Comparison of ENCODE assay signal across 17 cellular contexts in the genomic region with DNA sequence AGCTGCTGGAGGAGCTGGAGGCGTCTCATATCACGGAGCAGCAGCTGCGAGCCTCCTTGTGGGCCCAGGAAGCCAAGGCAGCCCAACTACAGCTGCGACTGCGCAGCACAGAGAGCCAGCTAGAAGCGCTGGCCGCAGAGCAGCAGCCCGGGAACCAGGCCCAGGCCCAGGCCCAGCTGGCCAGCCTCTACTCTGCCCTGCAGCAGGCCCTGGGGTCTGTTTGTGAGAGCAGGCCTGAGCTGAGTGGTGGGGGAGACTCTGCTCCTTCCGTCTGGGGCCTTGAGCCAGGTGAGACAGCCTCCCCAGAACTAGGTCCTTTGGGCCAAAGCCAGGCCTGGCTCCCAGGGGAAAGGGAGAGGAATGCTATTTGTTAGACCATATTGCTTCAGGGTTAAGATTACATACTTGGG. TPM values are rescaled to one million over a fixed set of nuclear protein-coding genes. Genes with fewer than 3 reads are reported as not detected.
A peak's percentile ranks its signal among the peaks of the same experiment; 100 is the strongest.
DNase-seq lines count a peak whose midpoint lies in the region; ATAC-seq and TF ChIP-seq lines count a peak whose summit lies in the region.
"Had no signal": no experiment of that assay in that cellular context is flagged by ENCODE, and none has a peak within 500 bp of the region (broad histone marks: within the 10 kb centered on the region; RNA-seq: fewer than 3 reads in every experiment).

No MANE protein-coding gene starts in this region.

- TF ChIP-seq POLR2A in lower leg skin (IDR thresholded peaks at IDR 0.05), result no peak

- H3K27ac ChIP-seq in dorsolateral prefrontal cortex (peak overlapping the region in 58 of 59 donors; percentile 17 to 91 (median 78)), layer of hippocampus (ENCODE audit: low read depth, low read length) (peak overlapping the region; percentile 30)
- H3K27ac ChIP-seq: HL-60, vagina had no signal

- intact Hi-C loops in dorsolateral prefrontal cortex (cut with DNase I), result no loop called here
- intact Hi-C loops in lower leg skin (cut with DNase I; ENCODE audit: low total_unique reads), result no loop called here

- no peaks in the 10 kb centered on the region for H3K27me3 ChIP-seq in dorsolateral prefrontal cortex
- H3K27me3 ChIP-seq in layer of hippocampus (ENCODE audit: control insufficient read depth, insufficient read depth, low read length), result no peaks in the 10 kb centered on the region
- H3K27me3 ChIP-seq: vagina had no signal

- WGBS in lower leg skin, 2 donors, result 84 to 90% methylated on average over 7 to 8 of the region's 9 CpGs

- peak in 17 of 56 donors; percentile 10 to 38 (median 23) for TF ChIP-seq CTCF in dorsolateral prefrontal cortex (IDR thresholded peaks at IDR 0.05 in 54 of 56, conservative IDR thresholded peaks at IDR 0.05 in 2 of 56; ENCODE audit: low read depth in 1 of 56, partially characterized antibody in 56 of 56)
- TF ChIP-seq CTCF in lower leg skin (IDR thresholded peaks at IDR 0.05), result no peak

- H3K4me3 ChIP-seq in dorsolateral prefrontal cortex (peak overlapping the region in 1 of 59 donors; percentile 15), skeletal muscle cell (ENCODE audit: low read depth, low read length) (no peak overlapping the region), lower leg skin (ENCODE audit: low read depth, poor library complexity, severe bottlenecking) (no peak overlapping the region)
- H3K4me3 ChIP-seq: GM12878, smooth muscle cell, vagina had no signal

- no peak for ATAC-seq in HG03442 (IDR thresholded peaks at IDR 0.05; ENCODE audit: unreplicated experiment)
- ATAC-seq: GM12878 had no signal

- peak; percentile 97 for DNase-seq in DMS 273 (lab: John Stamatoyannopoulos, UW; ENCODE audit: unreplicated experiment)
- DNase-seq in dorsolateral prefrontal cortex, result peak in 9 of 10 donors; percentile 41 to 80 (median 68)
- DNase-seq in skeletal muscle cell (ENCODE audit: low read depth), result peak; percentile 31
- no peak for DNase-seq in SIG-M5 (lab: John Stamatoyannopoulos, UW)
- DNase-seq in lower leg skin (ENCODE audit: low spot score in 2 of 2), result no peak
- DNase-seq in COLO829 (ENCODE audit: low spot score), result no peak
- DNase-seq: activated B cell treated with CpG ODN at 0.5 μM for 24 hours, Kasumi-1, NCI-H1930, SK-N-SH had no signal

RNA-seq across cellular contexts. Expression of gene C20orf173, which starts 31.7 kb away (rescaled TPM):
- total RNA-seq in dorsolateral prefrontal cortex, result not detected
- total RNA-seq in lower leg skin, result not detected
- total RNA-seq: activated B cell treated with CpG ODN at 0.5 μM for 24 hours, endothelial cell of umbilical vein, GM12878, smooth muscle cell, vagina had no signal

RNA-seq across cellular contexts. Expression of gene CEP250, which starts 42.4 kb away (rescaled TPM):
- total RNA-seq in dorsolateral prefrontal cortex (10 to 100 TPM; 39.1 to 99.6 (median 61.8) TPM), lower leg skin (10 to 100 TPM; 17.9 to 49.5 (median 28.9) TPM)

RNA-seq across cellular contexts. Expression of gene ERGIC3, which starts 44.1 kb away (rescaled TPM):
- total RNA-seq in dorsolateral prefrontal cortex (100 to 1,000 TPM in 93 of 120 experiments, 10 to 100 TPM in 27; 88.7 to 138 (median 107) TPM), lower leg skin (100 to 1,000 TPM; 148 to 222 (median 201) TPM)

RNA-seq across cellular contexts. Expression of gene GDF5, which starts 59.8 kb away (rescaled TPM):
- total RNA-seq in dorsolateral prefrontal cortex (1 to 10 TPM in 2 of 120 experiments, under 1 TPM in 82, not detected in 36; 0.14 to 1.4 (median 0.32) TPM), lower leg skin (under 1 TPM in 2 of 4 donors, not detected in 2; 0.10 TPM)
- total RNA-seq: activated B cell treated with CpG ODN at 0.5 μM for 24 hours had no signal

Comparison
In these comparisons a context has a peak if more than half of its experiments do, and no peak if none do; other contexts are left out.
1. DNase-seq: peak in DMS 273 (single experiment), dorsolateral prefrontal cortex (9 of 10) and skeletal muscle cell (single experiment); none in SIG-M5 (single experiment), lower leg skin (0 of 2) and COLO829 (single experiment).